In the genomic region with DNA sequence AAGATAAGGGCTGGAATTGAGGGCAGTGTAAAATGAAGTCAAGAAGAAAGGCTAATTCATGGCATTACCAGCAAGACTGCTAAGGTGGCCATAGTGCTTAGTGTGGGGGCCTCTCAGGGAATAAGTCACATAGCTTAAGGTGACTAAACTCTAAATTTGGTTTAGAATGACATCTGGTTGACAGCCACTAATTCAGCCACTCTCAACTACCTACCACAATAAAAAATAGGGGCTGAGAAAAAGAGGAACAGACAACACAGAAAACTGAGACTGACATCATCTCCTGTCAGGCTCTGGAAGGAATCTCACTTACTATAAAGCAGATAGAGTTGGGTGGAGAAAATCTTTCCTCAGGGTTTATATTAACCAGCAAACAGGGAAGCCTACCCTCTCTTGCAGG, we compare ENCODE assay signal across 16 cellular contexts.
DNase-seq lines count a peak whose midpoint lies in the region; ATAC-seq, FAIRE-seq and TF ChIP-seq lines count a peak whose summit lies in the region.
"Had no signal": no experiment of that assay in that cellular context is flagged by ENCODE, and none has a peak within 500 bp of the region (broad histone marks: within the 10 kb centered on the region; RNA-seq: fewer than 3 reads in every experiment).

No MANE protein-coding gene starts in this region.

- H3K9me3 Mint-ChIP-seq in nephron progenitor cell, result no peaks in the 10 kb centered on the region
- H3K9me3 Mint-ChIP-seq in activated naive CD4-positive, alpha-beta T cell treated with anti-CD3 and anti-CD28 coated beads for 36 hours, result no peaks in the 10 kb centered on the region
- H3K9me3 Mint-ChIP-seq: activated naive CD8-positive, alpha-beta T cell treated with anti-CD3 and anti-CD28 coated beads for 36 hours; CD8-positive, alpha-beta T cell had no signal

- intact Hi-C loops in activated naive CD4-positive, alpha-beta T cell treated with anti-CD3 and anti-CD28 coated beads for 36 hours (cut with micrococcal nuclease), result no loop called here
- intact Hi-C loops in right lobe of liver (cut with DNase I), result no loop called here

- no peak overlapping the region for H3K4me3 Mint-ChIP-seq in nephron progenitor cell
- no peak overlapping the region for H3K4me3 Mint-ChIP-seq in activated naive CD4-positive, alpha-beta T cell treated with anti-CD3 and anti-CD28 coated beads for 36 hours
- H3K4me3 Mint-ChIP-seq: activated naive CD8-positive, alpha-beta T cell treated with anti-CD3 and anti-CD28 coated beads for 36 hours; CD8-positive, alpha-beta T cell; memory B cell had no signal

- peaks cover 51% of the 10 kb centered on the region for H3K4me1 Mint-ChIP-seq in nephron progenitor cell
- H3K4me1 Mint-ChIP-seq in activated naive CD4-positive, alpha-beta T cell treated with anti-CD3 and anti-CD28 coated beads for 36 hours (ENCODE audit: low read depth), result peaks cover 2% of the 10 kb centered on the region
- H3K4me1 Mint-ChIP-seq: memory B cell had no signal

- no peaks in the 10 kb centered on the region for H3K4me1 ChIP-seq in right lobe of liver
- H3K4me1 ChIP-seq: thyroid gland had no signal

- peak; percentile 3 for DNase-seq in GM19239 (ENCODE audit: insufficient read length, low spot score)
- no peak for DNase-seq in nephron progenitor cell
- no peak for DNase-seq in activated naive CD4-positive, alpha-beta T cell treated with anti-CD3 and anti-CD28 coated beads for 36 hours
- DNase-seq in caudate nucleus (lab: John Stamatoyannopoulos, UW), result no peak
- DNase-seq in right lobe of liver, result no peak
- DNase-seq: activated naive CD8-positive, alpha-beta T cell treated with anti-CD3 and anti-CD28 coated beads for 36 hours; CD8-positive, alpha-beta T cell; NCI-H226; occipital lobe; T1000; thyroid gland had no signal

- no peaks in the 10 kb centered on the region for H3K9me3 ChIP-seq in right lobe of liver
- H3K9me3 ChIP-seq: esophagus muscularis mucosa, thyroid gland had no signal

- TF ChIP-seq POLR2A in right lobe of liver (IDR thresholded peaks at IDR 0.05), result no peak

- H3K36me3 ChIP-seq in right lobe of liver, result no peaks in the 10 kb centered on the region
- H3K36me3 ChIP-seq: esophagus muscularis mucosa, thyroid gland had no signal

- CTCF ChIA-PET in activated naive CD4-positive, alpha-beta T cell treated with anti-CD3 and anti-CD28 coated beads for 36 hours (lab: Charles Lee), result no interaction called here

- no peaks in the 10 kb centered on the region for H3K36me3 Mint-ChIP-seq in nephron progenitor cell (ENCODE audit: low read depth)
- no peaks in the 10 kb centered on the region for H3K36me3 Mint-ChIP-seq in activated naive CD4-positive, alpha-beta T cell treated with anti-CD3 and anti-CD28 coated beads for 36 hours (ENCODE audit: low read depth)
- H3K36me3 Mint-ChIP-seq: activated naive CD8-positive, alpha-beta T cell treated with anti-CD3 and anti-CD28 coated beads for 36 hours; CD8-positive, alpha-beta T cell; memory B cell had no signal

- FAIRE-seq in GM19239 (lab: Jason Lieb, UNC), result peak; percentile 45
- FAIRE-seq: G401.6 had no signal

- H3K27ac ChIP-seq in caudate nucleus (ENCODE audit: low read depth, low read length), result no peak overlapping the region
- no peak overlapping the region for H3K27ac ChIP-seq in right lobe of liver
- H3K27ac ChIP-seq: esophagus muscularis mucosa, thyroid gland had no signal

- peak overlapping the region; percentile 52 for H3K27ac Mint-ChIP-seq in nephron progenitor cell
- H3K27ac Mint-ChIP-seq in activated naive CD4-positive, alpha-beta T cell treated with anti-CD3 and anti-CD28 coated beads for 36 hours, result no peak overlapping the region
- H3K27ac Mint-ChIP-seq: activated naive CD8-positive, alpha-beta T cell treated with anti-CD3 and anti-CD28 coated beads for 36 hours; CD8-positive, alpha-beta T cell; memory B cell had no signal

- ATAC-seq in GM21723 (IDR thresholded peaks at IDR 0.05; ENCODE audit: unreplicated experiment) (peak; percentile 77), HG03175 (IDR thresholded peaks at IDR 0.05; ENCODE audit: unreplicated experiment) (peak; percentile 71), right lobe of liver (no peak)
- ATAC-seq: CD8-positive, alpha-beta T cell had no signal

- TF ChIP-seq CTCF in nephron progenitor cell (IDR thresholded peaks at IDR 0.05) (no peak), right lobe of liver (IDR thresholded peaks at IDR 0.05) (no peak)

- H3K27me3 Mint-ChIP-seq in nephron progenitor cell (ENCODE audit: low read depth, poor library complexity), result no peaks in the 10 kb centered on the region
- no peaks in the 10 kb centered on the region for H3K27me3 Mint-ChIP-seq in activated naive CD4-positive, alpha-beta T cell treated with anti-CD3 and anti-CD28 coated beads for 36 hours (ENCODE audit: low read depth)
- H3K27me3 Mint-ChIP-seq: activated naive CD8-positive, alpha-beta T cell treated with anti-CD3 and anti-CD28 coated beads for 36 hours; memory B cell had no signal

- no peaks in the 10 kb centered on the region for H3K27me3 ChIP-seq in right lobe of liver
- H3K27me3 ChIP-seq: esophagus muscularis mucosa, thyroid gland had no signal

- H3K4me3 ChIP-seq in right lobe of liver, result no peak overlapping the region
- H3K4me3 ChIP-seq: esophagus muscularis mucosa, thyroid gland had no signal

Comparison
In these comparisons a context has a peak if more than half of its experiments do, and no peak if none do; other contexts are left out.
1. ATAC-seq: peak in GM21723 (single experiment) and HG03175 (single experiment); none in right lobe of liver (0 of 4).